In genomic region chr4:189613202-189613601, GRCh38 we compare ENCODE assay signal across 23 cellular contexts.
DNase-seq lines count a peak whose midpoint lies in the region; ATAC-seq, FAIRE-seq and TF ChIP-seq lines count a peak whose summit lies in the region.
"Had no signal": no experiment of that assay in that cellular context is flagged by ENCODE, and none has a peak within 500 bp of the region (broad histone marks: within the 10 kb centered on the region; RNA-seq: fewer than 3 reads in every experiment).

No MANE protein-coding gene starts in this region.

- in situ Hi-C loops in HepG2 (cut with HindIII; ENCODE audit: extremely low pct_ligation_motif_present, low pct_unique_long_range_greater_than_20kb) = no loop called here
- in situ Hi-C loops in GM23248 (cut with MboI) = no loop called here

- H3K4me3 ChIP-seq in right lobe of liver (no peak overlapping the region), HepG2 (replicated peaks in 1 of 3; ENCODE audit: insufficient read depth in 1 of 3, low read depth in 2 of 3, low read length in 3 of 3) (no peak overlapping the region), mesenchymal stem cell (ENCODE audit: insufficient read depth in 1 of 2, low read depth in 1 of 2, low read length in 2 of 2) (no peak overlapping the region), upper lobe of right lung (no peak overlapping the region), Karpas-422 (ENCODE audit: low read length) (no peak overlapping the region), GM23248 (no peak overlapping the region)
- H3K4me3 ChIP-seq: GM23338, PC-9 had no signal

- no peak overlapping the region for H2BK15ac ChIP-seq in mesenchymal stem cell (ENCODE audit: low read depth, poor library complexity, severe bottlenecking)

- no peak overlapping the region for H3K18ac ChIP-seq in mesenchymal stem cell (ENCODE audit: low read depth in 1 of 2, low read length in 2 of 2)

- H3K79me1 ChIP-seq in mesenchymal stem cell (replicated peaks; ENCODE audit: low read length, poor library complexity, severe bottlenecking) = no peaks in the 10 kb centered on the region

- H3K36me3 ChIP-seq in right lobe of liver = no peaks in the 10 kb centered on the region
- no peaks in the 10 kb centered on the region for H3K36me3 ChIP-seq in HepG2 (replicated peaks in 1 of 2; ENCODE audit: control insufficient read depth in 1 of 2, insufficient read depth in 2 of 2, low read length in 2 of 2)
- no peaks in the 10 kb centered on the region for H3K36me3 ChIP-seq in mesenchymal stem cell (ENCODE audit: control insufficient read depth in 1 of 2, insufficient read depth in 2 of 2, low read depth in 1 of 2, low read length in 2 of 2)
- H3K36me3 ChIP-seq in upper lobe of right lung = no peaks in the 10 kb centered on the region
- H3K36me3 ChIP-seq in Karpas-422 (ENCODE audit: insufficient read depth, low read length) = no peaks in the 10 kb centered on the region
- no peaks in the 10 kb centered on the region for H3K36me3 ChIP-seq in GM23248 (ENCODE audit: low read depth)

- no peak overlapping the region for H4K8ac ChIP-seq in mesenchymal stem cell (ENCODE audit: low read length)

- H2BK12ac ChIP-seq in mesenchymal stem cell (ENCODE audit: low read length in 2 of 2) = no peak overlapping the region

- no peak for TF ChIP-seq RAD21 in HepG2 (CRISPR knock-in tag; IDR thresholded peaks at IDR 0.05)

- H3K27ac ChIP-seq in right lobe of liver = no peak overlapping the region
- no peak overlapping the region for H3K27ac ChIP-seq in HepG2 (ENCODE audit: extremely low read length, insufficient read depth, low read length)
- H3K27ac ChIP-seq in mesenchymal stem cell (ENCODE audit: low read length, poor library complexity, severe bottlenecking) = no peak overlapping the region
- H3K27ac ChIP-seq in upper lobe of right lung = no peak overlapping the region
- H3K27ac ChIP-seq in Karpas-422 (ENCODE audit: low read length) = no peak overlapping the region
- no peak overlapping the region for H3K27ac ChIP-seq in GM23248
- H3K27ac ChIP-seq: PC-9, RWPE1 had no signal

- H3K4me2 ChIP-seq in HepG2 (ENCODE audit: low read depth, low read length) (no peak overlapping the region), mesenchymal stem cell (ENCODE audit: low read length, poor library complexity, severe bottlenecking) (no peak overlapping the region), Karpas-422 (ENCODE audit: low read depth, low read length, poor library complexity, severe bottlenecking) (no peak overlapping the region), GM23248 (ENCODE audit: unreplicated experiment) (no peak overlapping the region)
- H3K4me2 ChIP-seq: GM23338, PC-9 had no signal

- H3K36me3 Mint-ChIP-seq in HFFc6 (ENCODE audit: low read depth) = peaks cover 5% of the 10 kb centered on the region
- H3K36me3 Mint-ChIP-seq: T-cell had no signal

- no peak overlapping the region for H4K91ac ChIP-seq in mesenchymal stem cell (ENCODE audit: low read length)

- POLR2A ChIA-PET in HepG2 (lab: Yijun Ruan, JAX) = no interaction called here

- H3K4me1 Mint-ChIP-seq in HFFc6 (ENCODE audit: low read depth) = no peaks in the 10 kb centered on the region
- H3K4me1 Mint-ChIP-seq: GM23338, T-cell had no signal

- no peak for FAIRE-seq in HepG2 (lab: Jason Lieb, UNC)
- FAIRE-seq: A204.1, D721Med, GM19239 had no signal

- CTCF ChIA-PET in HepG2 (lab: Yijun Ruan, JAX; ENCODE audit: low intra/inter-chr PET ratio, low total read pairs) = no interaction called here

- no peaks in the 10 kb centered on the region for H3K27me3 Mint-ChIP-seq in HFFc6 (ENCODE audit: insufficient read depth)
- H3K27me3 Mint-ChIP-seq: T-cell had no signal

- no peak overlapping the region for H3K4ac ChIP-seq in mesenchymal stem cell (ENCODE audit: low read depth in 1 of 2, low read length in 2 of 2)

- H3F3A ChIP-seq in GM23248 (ENCODE audit: insufficient read depth) = no peaks in the 10 kb centered on the region

- H3K27me3 ChIP-seq in right lobe of liver (no peaks in the 10 kb centered on the region), HepG2 (ENCODE audit: control insufficient read depth in 1 of 2, insufficient read depth in 2 of 2, low read length in 2 of 2) (0 out of 5 replicates have a peak, but pooled peaks cover 0 to 2% of the 10 kb centered on the region in 2 experiments), mesenchymal stem cell (ENCODE audit: control insufficient read depth in 1 of 2, insufficient read depth in 1 of 2, low read length in 2 of 2) (no peaks in the 10 kb centered on the region), upper lobe of right lung (no peaks in the 10 kb centered on the region), Karpas-422 (ENCODE audit: low read length) (no peaks in the 10 kb centered on the region), GM23248 (replicated peaks; ENCODE audit: insufficient read depth) (no peaks in the 10 kb centered on the region)

- no peak for TF ChIP-seq CTCF in right lobe of liver (IDR thresholded peaks at IDR 0.05)
- no peak for TF ChIP-seq CTCF in HepG2 (CRISPR knock-in tag; IDR thresholded peaks at IDR 0.05)
- TF ChIP-seq CTCF in upper lobe of right lung (IDR thresholded peaks at IDR 0.05) = no peak
- no peak for TF ChIP-seq CTCF in HFFc6 (IDR thresholded peaks at IDR 0.05)

- H3K27ac Mint-ChIP-seq in HFFc6 = no peak overlapping the region
- H3K27ac Mint-ChIP-seq: GM23338, T-cell had no signal

- no peak overlapping the region for H3K4me3 Mint-ChIP-seq in HFFc6
- H3K4me3 Mint-ChIP-seq: GM23338, T-cell had no signal

- H2AK5ac ChIP-seq in mesenchymal stem cell (ENCODE audit: low read length, severe bottlenecking) = no peak overlapping the region

- H3K23ac ChIP-seq in mesenchymal stem cell (ENCODE audit: low read length in 2 of 2) = no peak overlapping the region

- H3K9me3 Mint-ChIP-seq in HFFc6 = peaks cover 48% of the 10 kb centered on the region

- no peaks in the 10 kb centered on the region for H3K9me3 ChIP-seq in right lobe of liver
- 0 out of 2 replicates have a peak, but pooled peaks cover 3% of the 10 kb centered on the region for H3K9me3 ChIP-seq in HepG2 (ENCODE audit: low read length)
- H3K9me3 ChIP-seq in mesenchymal stem cell (ENCODE audit: control insufficient read depth, low read length) = peaks cover 2% of the 10 kb centered on the region
- H3K9me3 ChIP-seq in upper lobe of right lung = no peaks in the 10 kb centered on the region
- H3K9me3 ChIP-seq in Karpas-422 (ENCODE audit: low read length) = no peaks in the 10 kb centered on the region
- H3K9me3 ChIP-seq in GM23248 (ENCODE audit: low read depth) = no peaks in the 10 kb centered on the region

- DNase-seq in right lobe of liver (no peak), HepG2 (ENCODE audit: low spot score) (no peak), NCI-H526 (lab: John Stamatoyannopoulos, UW) (peak; percentile 82 to 88), mesenchymal stem cell (peak; percentile 16), upper lobe of right lung (no peak), Karpas-422 (no peak), HFFc6 (no peak), GM23248 (no peak)
- DNase-seq: DMS79 treated with DMSO at 0.1 percent for 48 hours, NCI-H1105 treated with DMSO at 0.1 percent for 48 hours, NCI-H1694, NCI-H2081 treated with DMSO at 0.1 percent for 48 hours, NCI-H510A, PC-9, SIG-M5, T-cell had no signal

- 40% methylated on average over 4 of the region's 4 CpGs for WGBS in right lobe of liver (ENCODE audit: insufficient coverage, low coverage, low lambda C conversion rate, missing lambda C conversion rate)
- 20% methylated on average over 4 of the region's 4 CpGs for WGBS in HepG2 (ENCODE audit: low lambda C conversion rate)
- 71% methylated on average over 3 of the region's 4 CpGs for WGBS in mesenchymal stem cell
- WGBS in GM23248 (ENCODE audit: low coverage in 1 of 2, low lambda C conversion rate in 2 of 2, missing lambda C conversion rate in 2 of 2), 2 experiments = 32 to 41% methylated on average over 4 of the region's 4 CpGs

- no peak overlapping the region for H3K14ac ChIP-seq in mesenchymal stem cell (ENCODE audit: low read length in 2 of 2)

- no peak for TF ChIP-seq POLR2A in right lobe of liver (IDR thresholded peaks at IDR 0.05)
- no peak for TF ChIP-seq POLR2A in HepG2 (IDR thresholded peaks at IDR 0.05; ENCODE audit: insufficient read depth in 1 of 2, low read depth in 2 of 2, low read length in 2 of 2)

- no TSS peak for BruUV-seq in HepG2 (replicated peaks; lab: Mats Ljungman, UMichigan)

- H2AFZ ChIP-seq in HepG2 (ENCODE audit: low read length) (no peak overlapping the region), mesenchymal stem cell (ENCODE audit: low read depth, low read length) (no peak overlapping the region), Karpas-422 (ENCODE audit: low read length) (no peak overlapping the region), GM23248 (no peak overlapping the region)
- H2AFZ ChIP-seq: GM23338, PC-9 had no signal

- no peak overlapping the region for H2BK5ac ChIP-seq in mesenchymal stem cell (ENCODE audit: low read depth, low read length, poor library complexity, severe bottlenecking)

- ATAC-seq in right lobe of liver = peak; percentile 6 to 50 (median 27)
- ATAC-seq in HepG2 = no peak
- peak; percentile 31 for ATAC-seq in upper lobe of right lung
- ATAC-seq: GM23338, HCT116, SK-N-SH treated with all-trans-retinoic acid at 6 μM for 48 hours, T-cell had no signal

- no peaks in the 10 kb centered on the region for H3K79me2 ChIP-seq in HepG2 (ENCODE audit: insufficient read depth, low read length)
- H3K79me2 ChIP-seq in Karpas-422 (ENCODE audit: low read length) = no peaks in the 10 kb centered on the region
- no peaks in the 10 kb centered on the region for H3K79me2 ChIP-seq in GM23248 (ENCODE audit: insufficient read depth)

- H3K9me2 ChIP-seq in Karpas-422 (replicated peaks; ENCODE audit: insufficient read depth, low read length) = no peaks in the 10 kb centered on the region
- no peaks in the 10 kb centered on the region for H3K9me2 ChIP-seq in GM23248 (ENCODE audit: insufficient read depth)

- H3K9ac ChIP-seq in HepG2 (ENCODE audit: insufficient read depth, low read depth, low read length) (no peak overlapping the region), mesenchymal stem cell (ENCODE audit: low read length) (no peak overlapping the region), Karpas-422 (ENCODE audit: low read length) (no peak overlapping the region), GM23248 (no peak overlapping the region)

- H2BK120ac ChIP-seq in mesenchymal stem cell (ENCODE audit: low read depth, low read length) = no peak overlapping the region

- TF ChIP-seq EP300 in HepG2 (IDR thresholded peaks at IDR 0.05; ENCODE audit: low read depth in 2 of 2, low read length in 2 of 2) = no peak
- no peak for TF ChIP-seq EP300 in HepG2 (CRISPR knock-in tag; IDR thresholded peaks at IDR 0.05; ENCODE audit: borderline replicate concordance)

- H4K20me1 ChIP-seq in HepG2 (ENCODE audit: insufficient read depth, low read length) = no peaks in the 10 kb centered on the region
- H4K20me1 ChIP-seq in Karpas-422 (ENCODE audit: insufficient read depth, low read depth, low read length) = no peaks in the 10 kb centered on the region
- H4K20me1 ChIP-seq in GM23248 (ENCODE audit: insufficient read depth) = no peaks in the 10 kb centered on the region

- intact Hi-C loops in right lobe of liver (cut with DNase I) = no loop called here
- intact Hi-C loops in HepG2 (cut with micrococcal nuclease; ENCODE audit: unreplicated experiment) = no loop called here
- intact Hi-C loops in upper lobe of right lung (cut with DNase I) = no loop called here

- H3K4me1 ChIP-seq in right lobe of liver (no peaks in the 10 kb centered on the region), HepG2 (ENCODE audit: insufficient read depth, low read length) (no peaks in the 10 kb centered on the region), mesenchymal stem cell (ENCODE audit: control insufficient read depth, insufficient read depth, low read depth, low read length) (no peaks in the 10 kb centered on the region), upper lobe of right lung (no peaks in the 10 kb centered on the region), Karpas-422 (ENCODE audit: low read length) (no peaks in the 10 kb centered on the region), GM23248 (ENCODE audit: insufficient read depth) (no peaks in the 10 kb centered on the region)

Comparison
In these comparisons a context has a peak if more than half of its experiments do, and no peak if none do; other contexts are left out.
1. DNase-seq: peak in NCI-H526 (2 of 2) and mesenchymal stem cell (single experiment); none in right lobe of liver (0 of 3), HepG2 (single experiment), upper lobe of right lung (single experiment), Karpas-422 (single experiment), HFFc6 (single experiment) and GM23248 (single experiment).